Comparison of ENCODE assay signal across 27 cellular contexts in genomic region chr7:111728635-111728995, GRCh38.
DNase-seq lines count a peak whose midpoint lies in the region; ATAC-seq and TF ChIP-seq lines count a peak whose summit lies in the region.
"Had no signal": no experiment of that assay in that cellular context is flagged by ENCODE, and none has a peak within 500 bp of the region (broad histone marks: within the 10 kb centered on the region; RNA-seq: fewer than 3 reads in every experiment).

No MANE protein-coding gene starts in this region.

- no peak overlapping the region for H2BK5ac ChIP-seq in trophoblast cell (ENCODE audit: low read depth, low read length, poor library complexity)

- H3K4me3 ChIP-seq in GM23338 (peak overlapping the region; percentile 41), NT2/D1 (ENCODE audit: insufficient read length, low read depth) (peak overlapping the region; percentile 40), endodermal cell (ENCODE audit: low read length) (no peak overlapping the region), retinal pigment epithelial cell (ENCODE audit: low read length) (peak overlapping the region; percentile 45), trophoblast cell (ENCODE audit: low read depth, low read length) (no peak overlapping the region)
- H3K4me3 ChIP-seq: HAP-1, PC-9, SJSA1 had no signal

- no peak overlapping the region for H2AFZ ChIP-seq in GM23338
- no peak overlapping the region for H2AFZ ChIP-seq in trophoblast cell (ENCODE audit: insufficient read depth, low read length, poor library complexity)
- H2AFZ ChIP-seq: PC-9 had no signal

- no peaks in the 10 kb centered on the region for H3K36me3 ChIP-seq in GM23338 (ENCODE audit: insufficient read depth)
- H3K36me3 ChIP-seq in NT2/D1 (ENCODE audit: insufficient read depth, insufficient read length, low read length), result no peaks in the 10 kb centered on the region
- H3K36me3 ChIP-seq in endodermal cell (ENCODE audit: control insufficient read depth, insufficient read depth, low read length), result no peaks in the 10 kb centered on the region
- H3K36me3 ChIP-seq in trophoblast cell (ENCODE audit: control insufficient read depth in 1 of 2, insufficient read depth in 2 of 2, low read length in 2 of 2), result peaks cover 2 to 5% of the 10 kb centered on the region in 2 experiments
- H3K36me3 ChIP-seq: HAP-1, SJSA1 had no signal

- WGBS in endodermal cell (ENCODE audit: insufficient coverage in 1 of 2, insufficient read length in 1 of 2), 2 experiments, result 94 to 96% methylated on average over 16 of the region's 16 CpGs
- no CpG with 5 or more reads among the region's 16 CpGs for WGBS in trophoblast cell (ENCODE audit: extremely low coverage, insufficient coverage, insufficient read length)

- H2AK5ac ChIP-seq in trophoblast cell (ENCODE audit: low read length), result no peak overlapping the region

- H2BK120ac ChIP-seq in trophoblast cell (ENCODE audit: insufficient read depth, low read length, poor library complexity), result no peak overlapping the region

- H3K18ac ChIP-seq in trophoblast cell (ENCODE audit: low read length), result no peak overlapping the region

- H3K4me1 Mint-ChIP-seq in GM23338 (no peaks in the 10 kb centered on the region), endodermal cell (no peaks in the 10 kb centered on the region)
- H3K4me1 Mint-ChIP-seq: CD4-positive, alpha-beta memory T cell had no signal

- H4K12ac ChIP-seq in trophoblast cell (ENCODE audit: low read depth, low read length), result no peak overlapping the region

- no peaks in the 10 kb centered on the region for H3F3A ChIP-seq in GM23338 (replicated peaks; ENCODE audit: low read depth)

- H3K36me3 Mint-ChIP-seq in GM23338 (ENCODE audit: low read depth), result peaks cover 3% of the 10 kb centered on the region; the same call in 1 of the 3 replicates
- H3K36me3 Mint-ChIP-seq in endodermal cell (ENCODE audit: low read depth), result peaks cover 6% of the 10 kb centered on the region
- H3K36me3 Mint-ChIP-seq: CD4-positive, alpha-beta memory T cell had no signal

- no peak overlapping the region for H3K23ac ChIP-seq in trophoblast cell (ENCODE audit: low read length)

- H3K27me3 ChIP-seq in GM23338 (ENCODE audit: insufficient read depth), result no peaks in the 10 kb centered on the region
- peaks cover 19% of the 10 kb centered on the region for H3K27me3 ChIP-seq in NT2/D1 (ENCODE audit: insufficient read depth, insufficient read length)
- H3K27me3 ChIP-seq in endodermal cell (ENCODE audit: control insufficient read depth, insufficient read depth, low read length, poor library complexity, severe bottlenecking), result no peaks in the 10 kb centered on the region
- no peaks in the 10 kb centered on the region for H3K27me3 ChIP-seq in trophoblast cell (ENCODE audit: insufficient read depth, low read length)

- H4K91ac ChIP-seq in trophoblast cell (ENCODE audit: low read depth, low read length), result no peak overlapping the region

- no peaks in the 10 kb centered on the region for H3K79me1 ChIP-seq in trophoblast cell (ENCODE audit: low read length)

- H3K9ac ChIP-seq in NT2/D1 (ENCODE audit: insufficient read length, low read depth) (no peak overlapping the region), endodermal cell (ENCODE audit: extremely low read depth, low read length, poor library complexity, severe bottlenecking) (no peak overlapping the region), trophoblast cell (ENCODE audit: low read length) (no peak overlapping the region)

- H3K4me1 ChIP-seq in GM23338 (ENCODE audit: insufficient read depth) (no peaks in the 10 kb centered on the region), NT2/D1 (ENCODE audit: insufficient read depth, insufficient read length) (no peaks in the 10 kb centered on the region), endodermal cell (ENCODE audit: control insufficient read depth, insufficient read depth, low read length) (no peaks in the 10 kb centered on the region), trophoblast cell (ENCODE audit: control insufficient read depth in 1 of 2, insufficient read depth in 2 of 2, low read length in 2 of 2) (no peaks in the 10 kb centered on the region)
- H3K4me1 ChIP-seq: HAP-1, SJSA1 had no signal

- no peak overlapping the region for H3K27ac Mint-ChIP-seq in GM23338
- no peak overlapping the region for H3K27ac Mint-ChIP-seq in endodermal cell
- H3K27ac Mint-ChIP-seq: CD4-positive, alpha-beta memory T cell; HFFc6 had no signal

- H3K27me3 Mint-ChIP-seq in GM23338 (ENCODE audit: insufficient read depth, low read depth, poor library complexity) (peaks cover 3% of the 10 kb centered on the region), endodermal cell (ENCODE audit: insufficient read depth) (no peaks in the 10 kb centered on the region)

- H3K79me2 ChIP-seq in GM23338 (replicated peaks; ENCODE audit: insufficient read depth), result no peaks in the 10 kb centered on the region
- H3K79me2 ChIP-seq in trophoblast cell (ENCODE audit: control insufficient read depth, insufficient read depth, low read length, poor library complexity), result no peaks in the 10 kb centered on the region

- H3K4me2 ChIP-seq in GM23338 (peak overlapping the region; percentile 50; the same call in 1 of the 2 replicates), trophoblast cell (ENCODE audit: low read length) (no peak overlapping the region)
- H3K4me2 ChIP-seq: PC-9 had no signal

- H3K4ac ChIP-seq in trophoblast cell (ENCODE audit: low read depth, low read length), result no peak overlapping the region

- no peak overlapping the region for H3K14ac ChIP-seq in trophoblast cell (ENCODE audit: low read length)

- H4K8ac ChIP-seq in trophoblast cell (ENCODE audit: low read depth, low read length), result no peak overlapping the region

- no peaks in the 10 kb centered on the region for H3K9me2 ChIP-seq in GM23338 (ENCODE audit: insufficient read depth)

- H2BK12ac ChIP-seq in trophoblast cell (ENCODE audit: low read length), result no peak overlapping the region

- H3K9me3 Mint-ChIP-seq in GM23338, result no peaks in the 10 kb centered on the region
- no peaks in the 10 kb centered on the region for H3K9me3 Mint-ChIP-seq in endodermal cell
- H3K9me3 Mint-ChIP-seq: CD4-positive, alpha-beta memory T cell; HFFc6 had no signal

- no peaks in the 10 kb centered on the region for H4K20me1 ChIP-seq in GM23338 (replicated peaks; ENCODE audit: insufficient read depth)

- H3K27ac ChIP-seq in GM23338 (ENCODE audit: low read depth) (no peak overlapping the region), endodermal cell (ENCODE audit: low read depth, low read length) (no peak overlapping the region), trophoblast cell (ENCODE audit: low read depth, low read length) (no peak overlapping the region)
- H3K27ac ChIP-seq: PC-9, SJSA1 had no signal

- H3K4me3 Mint-ChIP-seq in GM23338, result peak overlapping the region; percentile 61; the same call in 2 of the 3 replicates
- H3K4me3 Mint-ChIP-seq in endodermal cell, result peak overlapping the region; percentile 34
- H3K4me3 Mint-ChIP-seq: HFFc6 had no signal

- DNase-seq in GM23338 (ENCODE audit: low spot score), result no peak
- DNase-seq in NT2/D1 (ENCODE audit: low read depth, low spot score), result no peak
- DNase-seq in endodermal cell, result no peak
- no peak for DNase-seq in retinal pigment epithelial cell (ENCODE audit: low read depth)
- no peak for DNase-seq in Kasumi-1 (lab: John Stamatoyannopoulos, UW)
- no peak for DNase-seq in trophoblast cell
- DNase-seq: C1 segment of cervical spinal cord; CD4-positive, alpha-beta memory T cell; COR-L47; GF-D8; GOT3; HFFc6; MV-4-11; NCI-H1105; NCI-H146; NCI-H1930; NCI-H446 treated with DMSO at 0.1 percent for 48 hours; NCI-H526; NCI-H82; NK-92 treated with Interleukin-12 subunit alpha and Interleukin-12 subunit beta, amount 100 ng/mL, for 24 hours; PC-9; Right ventricle myocardium superior; RPMI8226 had no signal

- TF ChIP-seq CTCF in GM23338 (conservative IDR thresholded peaks at IDR 0.05; ENCODE audit: low read depth in 2 of 2) (no peak), endodermal cell (conservative IDR thresholded peaks at IDR 0.05) (no peak), retinal pigment epithelial cell (conservative IDR thresholded peaks at IDR 0.05; ENCODE audit: low read depth, low read length) (no peak)

- H3K9me3 ChIP-seq in NT2/D1 (ENCODE audit: insufficient read depth, low read length) (no peaks in the 10 kb centered on the region), endodermal cell (ENCODE audit: control insufficient read depth, low read length) (no peaks in the 10 kb centered on the region), trophoblast cell (ENCODE audit: insufficient read depth, low read depth, low read length) (no peaks in the 10 kb centered on the region)
- H3K9me3 ChIP-seq: HAP-1, SJSA1 had no signal

- ATAC-seq in GM23338 (no peak), GM21723 (IDR thresholded peaks at IDR 0.05; ENCODE audit: unreplicated experiment) (no peak), HG03045 (IDR thresholded peaks at IDR 0.05; ENCODE audit: unreplicated experiment) (no peak)

TF ChIP-seq in GM23338, 12 proteins besides CTCF, POLR2A, EP300 and RAD21 (continues in another document):
- no peak for TF ChIP-seq ETS1 (IDR thresholded peaks at IDR 0.05)
- no peak for TF ChIP-seq EZH2phosphoT487 (IDR thresholded peaks at IDR 0.05; ENCODE audit: unreplicated experiment)

Comparison
In these comparisons a context has a peak if more than half of its experiments do, and no peak if none do; other contexts are left out.
1. H3K4me3 ChIP-seq: peak in GM23338 (single experiment), NT2/D1 (single experiment) and retinal pigment epithelial cell (single experiment); none in endodermal cell (single experiment) and trophoblast cell (single experiment).